21 cellular contexts compared by ENCODE assay signal in the genomic region with DNA sequence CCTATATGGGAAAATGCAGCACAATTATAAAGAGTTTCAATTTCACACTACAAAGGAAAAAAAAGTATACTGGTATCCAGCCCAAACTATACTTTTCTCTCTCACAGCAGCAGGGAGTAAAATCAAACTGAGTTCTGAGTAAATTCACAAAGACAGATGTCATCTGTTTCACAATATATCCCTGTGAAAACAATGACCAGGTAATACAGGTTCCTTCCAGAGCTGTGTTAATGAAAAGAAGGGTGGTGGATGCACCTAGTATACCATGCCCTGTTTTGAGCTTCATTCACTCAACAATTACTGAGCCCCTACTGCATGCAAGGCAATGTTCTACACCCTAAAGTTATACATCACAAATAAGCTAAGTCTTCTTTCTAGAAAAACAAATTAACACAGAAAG.
"Had no signal": no experiment of that assay in that cellular context is flagged by ENCODE, and none has a peak within 500 bp of the region (broad histone marks: within the 10 kb centered on the region; RNA-seq: fewer than 3 reads in every experiment).

No MANE protein-coding gene starts in this region.

- H3K4me1 Mint-ChIP-seq: IgD-negative memory B cell had no signal

- H3K27me3 Mint-ChIP-seq: IgD-negative memory B cell had no signal

- H3K27ac ChIP-seq: KMS-11, SJSA1, SK-N-MC had no signal

- H3K36me3 Mint-ChIP-seq: IgD-negative memory B cell had no signal

- H3K4me3 Mint-ChIP-seq: IgD-negative memory B cell had no signal

- ATAC-seq: K562 had no signal

- DNase-seq: MV-4-11, NCI-H1092, NCI-H1105 treated with DMSO at 0.1 percent for 48 hours, NCI-H1417 treated with DMSO at 0.1 percent for 48 hours, NCI-H146, NCI-H1694 treated with DMSO at 0.1 percent for 48 hours, NCI-H1930, NCI-H2081, NCI-H2107, NCI-H2227 treated with DMSO at 0.1 percent for 48 hours, NCI-H524, NCI-H526 treated with DMSO at 0.1 percent for 48 hours, NCI-H774, Right ventricle myocardium superior, RPMI8226, SIG-M5 had no signal

- H3K9me3 Mint-ChIP-seq: IgD-negative memory B cell had no signal
